Comparison of ENCODE assay signal across 1 cellular context in the genomic region with DNA sequence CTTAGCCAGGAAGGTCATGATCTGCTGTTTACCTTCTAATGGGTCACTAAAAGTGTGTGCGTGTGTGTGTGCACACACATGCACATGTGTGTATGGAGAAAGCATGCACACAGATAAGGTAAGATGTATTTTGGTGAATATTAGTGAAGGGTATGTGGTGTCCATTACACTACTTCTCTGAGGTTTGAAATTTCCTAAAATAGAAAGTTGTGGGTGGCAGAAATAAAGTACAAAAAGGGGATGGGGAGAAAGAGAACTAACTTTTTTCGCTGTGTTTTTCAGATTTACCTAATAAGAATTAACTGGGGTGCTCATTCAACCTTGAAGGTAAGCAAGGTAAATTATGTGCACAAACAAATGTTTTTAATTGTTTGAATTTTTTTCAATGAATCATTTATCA.
TF ChIP-seq lines count a peak whose summit lies in the region.

No MANE protein-coding gene starts in this region.

TF ChIP-seq in GM12878, 131 proteins besides CTCF, POLR2A, EP300 and RAD21:
- TF ChIP-seq, protein P1, sequence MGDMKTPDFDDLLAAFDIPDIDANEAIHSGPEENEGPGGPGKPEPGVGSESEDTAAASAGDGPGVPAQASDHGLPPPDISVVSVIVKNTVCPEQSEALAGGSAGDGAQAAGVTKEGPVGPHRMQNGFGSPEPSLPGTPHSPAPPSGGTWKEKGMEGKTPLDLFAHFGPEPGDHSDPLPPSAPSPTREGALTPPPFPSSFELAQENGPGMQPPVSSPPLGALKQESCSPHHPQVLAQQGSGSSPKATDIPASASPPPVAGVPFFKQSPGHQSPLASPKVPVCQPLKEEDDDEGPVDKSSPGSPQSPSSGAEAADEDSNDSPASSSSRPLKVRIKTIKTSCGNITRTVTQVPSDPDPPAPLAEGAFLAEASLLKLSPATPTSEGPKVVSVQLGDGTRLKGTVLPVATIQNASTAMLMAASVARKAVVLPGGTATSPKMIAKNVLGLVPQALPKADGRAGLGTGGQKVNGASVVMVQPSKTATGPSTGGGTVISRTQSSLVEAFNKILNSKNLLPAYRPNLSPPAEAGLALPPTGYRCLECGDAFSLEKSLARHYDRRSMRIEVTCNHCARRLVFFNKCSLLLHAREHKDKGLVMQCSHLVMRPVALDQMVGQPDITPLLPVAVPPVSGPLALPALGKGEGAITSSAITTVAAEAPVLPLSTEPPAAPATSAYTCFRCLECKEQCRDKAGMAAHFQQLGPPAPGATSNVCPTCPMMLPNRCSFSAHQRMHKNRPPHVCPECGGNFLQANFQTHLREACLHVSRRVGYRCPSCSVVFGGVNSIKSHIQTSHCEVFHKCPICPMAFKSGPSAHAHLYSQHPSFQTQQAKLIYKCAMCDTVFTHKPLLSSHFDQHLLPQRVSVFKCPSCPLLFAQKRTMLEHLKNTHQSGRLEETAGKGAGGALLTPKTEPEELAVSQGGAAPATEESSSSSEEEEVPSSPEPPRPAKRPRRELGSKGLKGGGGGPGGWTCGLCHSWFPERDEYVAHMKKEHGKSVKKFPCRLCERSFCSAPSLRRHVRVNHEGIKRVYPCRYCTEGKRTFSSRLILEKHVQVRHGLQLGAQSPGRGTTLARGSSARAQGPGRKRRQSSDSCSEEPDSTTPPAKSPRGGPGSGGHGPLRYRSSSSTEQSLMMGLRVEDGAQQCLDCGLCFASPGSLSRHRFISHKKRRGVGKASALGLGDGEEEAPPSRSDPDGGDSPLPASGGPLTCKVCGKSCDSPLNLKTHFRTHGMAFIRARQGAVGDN (IDR thresholded peaks at IDR 0.05), result no peak
- no peak for TF ChIP-seq BCL11A (IDR thresholded peaks at IDR 0.05; ENCODE audit: low read depth, low read length)
- TF ChIP-seq, protein P2, sequence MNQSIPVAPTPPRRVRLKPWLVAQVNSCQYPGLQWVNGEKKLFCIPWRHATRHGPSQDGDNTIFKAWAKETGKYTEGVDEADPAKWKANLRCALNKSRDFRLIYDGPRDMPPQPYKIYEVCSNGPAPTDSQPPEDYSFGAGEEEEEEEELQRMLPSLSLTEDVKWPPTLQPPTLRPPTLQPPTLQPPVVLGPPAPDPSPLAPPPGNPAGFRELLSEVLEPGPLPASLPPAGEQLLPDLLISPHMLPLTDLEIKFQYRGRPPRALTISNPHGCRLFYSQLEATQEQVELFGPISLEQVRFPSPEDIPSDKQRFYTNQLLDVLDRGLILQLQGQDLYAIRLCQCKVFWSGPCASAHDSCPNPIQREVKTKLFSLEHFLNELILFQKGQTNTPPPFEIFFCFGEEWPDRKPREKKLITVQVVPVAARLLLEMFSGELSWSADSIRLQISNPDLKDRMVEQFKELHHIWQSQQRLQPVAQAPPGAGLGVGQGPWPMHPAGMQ (IDR thresholded peaks at IDR 0.05; ENCODE audit: borderline replicate concordance), result no peak
- TF ChIP-seq CBFB (IDR thresholded peaks at IDR 0.05; ENCODE audit: low read depth), result no peak
- no peak for TF ChIP-seq ZNF24 (IDR thresholded peaks at IDR 0.05)
- TF ChIP-seq ZSCAN29 (IDR thresholded peaks at IDR 0.05), result no peak
- TF ChIP-seq PAX5 (IDR thresholded peaks at IDR 0.05; ENCODE audit: borderline replicate concordance, low read depth, low read length), result no peak
- TF ChIP-seq CBX5 (IDR thresholded peaks at IDR 0.05; ENCODE audit: low read depth), result no peak
- peak; percentile 92 for TF ChIP-seq MEF2A (IDR thresholded peaks at IDR 0.05; ENCODE audit: insufficient read depth, low read depth, low read length)
- TF ChIP-seq RUNX3 (IDR thresholded peaks at IDR 0.05; ENCODE audit: low read length), result peak; percentile 78
- peak; percentile 29; the same call in 1 of the 2 replicates for TF ChIP-seq NFIC (IDR thresholded peaks at IDR 0.05; ENCODE audit: low read depth, low read length)
- no peak for TF ChIP-seq JUND (IDR thresholded peaks at IDR 0.05; ENCODE audit: low read depth, low read length)
- TF ChIP-seq NFXL1 (IDR thresholded peaks at IDR 0.05; ENCODE audit: borderline replicate concordance), result no peak
- no peak for TF ChIP-seq SRF (IDR thresholded peaks at IDR 0.05; ENCODE audit: low read depth in 2 of 2, low read length in 2 of 2)
- TF ChIP-seq GABPA (IDR thresholded peaks at IDR 0.05; ENCODE audit: low read depth), result no peak
- 0 out of 2 replicates have a peak, but pooled peaks have one; percentile 9 for TF ChIP-seq CREM (IDR thresholded peaks at IDR 0.05; ENCODE audit: low read depth)
- TF ChIP-seq, protein P3, sequence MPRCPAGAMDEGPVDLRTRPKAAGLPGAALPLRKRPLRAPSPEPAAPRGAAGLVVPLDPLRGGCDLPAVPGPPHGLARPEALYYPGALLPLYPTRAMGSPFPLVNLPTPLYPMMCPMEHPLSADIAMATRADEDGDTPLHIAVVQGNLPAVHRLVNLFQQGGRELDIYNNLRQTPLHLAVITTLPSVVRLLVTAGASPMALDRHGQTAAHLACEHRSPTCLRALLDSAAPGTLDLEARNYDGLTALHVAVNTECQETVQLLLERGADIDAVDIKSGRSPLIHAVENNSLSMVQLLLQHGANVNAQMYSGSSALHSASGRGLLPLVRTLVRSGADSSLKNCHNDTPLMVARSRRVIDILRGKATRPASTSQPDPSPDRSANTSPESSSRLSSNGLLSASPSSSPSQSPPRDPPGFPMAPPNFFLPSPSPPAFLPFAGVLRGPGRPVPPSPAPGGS (IDR thresholded peaks at IDR 0.05; ENCODE audit: borderline replicate concordance, insufficient read depth, low read depth, low read length, poor library complexity, severe bottlenecking), result no peak
- no peak for TF ChIP-seq ETV6 (conservative IDR thresholded peaks at IDR 0.05 in 1 of 2, IDR thresholded peaks at IDR 0.05 in 1 of 2; ENCODE audit: borderline replicate concordance in 1 of 2, low read depth in 1 of 2)
- peak; percentile 79 for TF ChIP-seq MEF2B (IDR thresholded peaks at IDR 0.05; ENCODE audit: partially characterized antibody, poor library complexity, severe bottlenecking)
